ENCODE assay signal across 8 cellular contexts in genomic region chr7:91034459-91035368, GRCh38.
A peak's percentile ranks its signal among the peaks of the same experiment; 100 is the strongest.
DNase-seq lines count a peak whose midpoint lies in the region; ATAC-seq and TF ChIP-seq lines count a peak whose summit lies in the region.

No MANE protein-coding gene starts in this region.

- H3K9me3 Mint-ChIP-seq in stimulated activated memory B cell treated with anti-CD40 and anti-IgM and Interleukin-4, amounts not matched to agents 10 μg/mL and 1 μg/mL and 100 μg/mL, for 72 hours = no peaks in the 10 kb centered on the region

- no peaks in the 10 kb centered on the region for H3K27me3 Mint-ChIP-seq in stimulated activated memory B cell treated with anti-CD40 and anti-IgM and Interleukin-4, amounts not matched to agents 10 μg/mL and 1 μg/mL and 100 μg/mL, for 72 hours

- H3K27ac ChIP-seq in hepatocyte = no peak overlapping the region

- H3K4me3 ChIP-seq in hepatocyte = no peak overlapping the region

- peak; percentile 51 for DNase-seq in EL
- peak; percentile 56 for DNase-seq in NCI-H2171 treated with DMSO at 0.1 percent for 48 hours (lab: John Stamatoyannopoulos, UW)
- peak in 39 of 58 donors; percentile 1 to 78 (median 27) for DNase-seq in anterior cingulate cortex (lab: John Stamatoyannopoulos, UW)
- DNase-seq in hepatocyte (ENCODE audit: low spot score) = peak; percentile 73

- H3K4me1 ChIP-seq in hepatocyte (ENCODE audit: insufficient read depth) = no peaks in the 10 kb centered on the region

- peak; percentile 57 for ATAC-seq in HG02588 (IDR thresholded peaks at IDR 0.05; ENCODE audit: unreplicated experiment)
- no peak for ATAC-seq in stimulated activated memory B cell treated with anti-CD40 and anti-IgM and Interleukin-4, amounts not matched to agents 10 μg/mL and 1 μg/mL and 100 μg/mL, for 72 hours
- no peak for ATAC-seq in HG03039 (IDR thresholded peaks at IDR 0.05; ENCODE audit: unreplicated experiment)
- no peak for ATAC-seq in HG03457 (IDR thresholded peaks at IDR 0.05; ENCODE audit: unreplicated experiment)

- no peak overlapping the region for H3K4me2 ChIP-seq in hepatocyte

- no peaks in the 10 kb centered on the region for H3K9me2 ChIP-seq in hepatocyte (replicated peaks; ENCODE audit: insufficient read depth)

- H4K20me1 ChIP-seq in hepatocyte (ENCODE audit: insufficient read depth, poor library complexity, severe bottlenecking) = no peaks in the 10 kb centered on the region

- H2AFZ ChIP-seq in hepatocyte = no peak overlapping the region

- peaks cover 12% of the 10 kb centered on the region for H3K4me1 Mint-ChIP-seq in stimulated activated memory B cell treated with anti-CD40 and anti-IgM and Interleukin-4, amounts not matched to agents 10 μg/mL and 1 μg/mL and 100 μg/mL, for 72 hours

- no peaks in the 10 kb centered on the region for H3K36me3 ChIP-seq in hepatocyte (replicated peaks; ENCODE audit: insufficient read depth, low read depth)

- no peaks in the 10 kb centered on the region for H3K27me3 ChIP-seq in hepatocyte

- peak; percentile 71 for TF ChIP-seq CTCF in hepatocyte (IDR thresholded peaks at IDR 0.05; ENCODE audit: poor library complexity)

- WGBS in hepatocyte (ENCODE audit: low lambda C conversion rate, missing lambda C conversion rate) = 78% methylated on average over 1 of the region's 1 CpG

- H3K4me3 Mint-ChIP-seq in stimulated activated memory B cell treated with anti-CD40 and anti-IgM and Interleukin-4, amounts not matched to agents 10 μg/mL and 1 μg/mL and 100 μg/mL, for 72 hours = no peak overlapping the region

- H3K36me3 Mint-ChIP-seq in stimulated activated memory B cell treated with anti-CD40 and anti-IgM and Interleukin-4, amounts not matched to agents 10 μg/mL and 1 μg/mL and 100 μg/mL, for 72 hours = peaks cover 40% of the 10 kb centered on the region

- no peaks in the 10 kb centered on the region for H3K79me2 ChIP-seq in hepatocyte

- peak overlapping the region; percentile 34 for H3K27ac Mint-ChIP-seq in stimulated activated memory B cell treated with anti-CD40 and anti-IgM and Interleukin-4, amounts not matched to agents 10 μg/mL and 1 μg/mL and 100 μg/mL, for 72 hours

- H3K9me3 ChIP-seq in hepatocyte (ENCODE audit: low read depth) = no peaks in the 10 kb centered on the region
